1 cellular context compared by ENCODE assay signal in genomic region chr1:20184481-20184900, GRCh38.
TF ChIP-seq lines count a peak whose summit lies in the region.

No MANE protein-coding gene starts in this region.

TF ChIP-seq in HCT116, 20 proteins besides CTCF, POLR2A, EP300 and RAD21:
- TF ChIP-seq CBX3 (IDR thresholded peaks at IDR 0.05; ENCODE audit: low read depth): no peak
- no peak for TF ChIP-seq TCF7L2 (IDR thresholded peaks at IDR 0.05; ENCODE audit: borderline replicate concordance, extremely low read depth, insufficient read depth, insufficient read length)
- no peak for TF ChIP-seq MAX (IDR thresholded peaks at IDR 0.05)
- TF ChIP-seq ATF3 (IDR thresholded peaks at IDR 0.05): no peak
